In genomic region chr10:46019541-46020343, GRCh38 we compare ENCODE assay signal across 1 cellular context.
A peak's percentile ranks its signal among the peaks of the same experiment; 100 is the strongest.
TF ChIP-seq lines count a peak whose summit lies in the region.

No MANE protein-coding gene starts in this region.

TF ChIP-seq in HepG2, 621 proteins besides CTCF, POLR2A, EP300 and RAD21 (continues in another document):
- TF ChIP-seq ZNF350 (CRISPR knock-in tag; IDR thresholded peaks at IDR 0.05; ENCODE audit: borderline replicate concordance, low read depth) (0 out of 2 replicates have a peak, but pooled peaks have one; percentile 9), AGO2 (optimal IDR thresholded peaks at IDR 0.05; ENCODE audit: low read depth, low read length) (no peak), MLLT10 (CRISPR knock-in tag; IDR thresholded peaks at IDR 0.05) (peak; percentile 88), ZNF839 (CRISPR knock-in tag; IDR thresholded peaks at IDR 0.05; ENCODE audit: borderline replicate concordance) (no peak), SRSF4 (IDR thresholded peaks at IDR 0.05; ENCODE audit: low read depth, low read length, poor library complexity, severe bottlenecking) (no peak), BCL6 (CRISPR knock-in tag; IDR thresholded peaks at IDR 0.05) (peak; percentile 35; the same call in 1 of the 2 replicates), NFIC (IDR thresholded peaks at IDR 0.05; ENCODE audit: low read length) (0 out of 2 replicates have a peak, but pooled peaks have one; percentile 51), RARA (CRISPR knock-in tag; IDR thresholded peaks at IDR 0.05) (0 out of 2 replicates have a peak, but pooled peaks have one; percentile 19), ZZZ3 (CRISPR knock-in tag; IDR thresholded peaks at IDR 0.05; ENCODE audit: borderline replicate concordance) (no peak), ZBTB20 (CRISPR knock-in tag; IDR thresholded peaks at IDR 0.05; ENCODE audit: borderline replicate concordance, low read depth) (peak; percentile 12; the same call in 1 of the 2 replicates), THAP11 (CRISPR knock-in tag; IDR thresholded peaks at IDR 0.05) (no peak), SOX6 (IDR thresholded peaks at IDR 0.05) (no peak), SOX6 (CRISPR knock-in tag; IDR thresholded peaks at IDR 0.05) (0 out of 2 replicates have a peak, but pooled peaks have one; percentile 11), ZNF670 (CRISPR knock-in tag; IDR thresholded peaks at IDR 0.05; ENCODE audit: borderline replicate concordance) (no peak), CEBPG (CRISPR knock-in tag; IDR thresholded peaks at IDR 0.05) (peak; percentile 61; the same call in 1 of the 2 replicates), MBD4 (IDR thresholded peaks at IDR 0.05; ENCODE audit: borderline replicate concordance, low read length) (peak; percentile 19; the same call in 1 of the 2 replicates), RXRB (CRISPR knock-in tag; IDR thresholded peaks at IDR 0.05; ENCODE audit: borderline replicate concordance) (peak; percentile 7; the same call in 1 of the 2 replicates), ZNF720 (CRISPR knock-in tag; IDR thresholded peaks at IDR 0.05) (no peak), SOX5 (CRISPR knock-in tag; IDR thresholded peaks at IDR 0.05; ENCODE audit: borderline replicate concordance) (peak; percentile 3; the same call in 1 of the 2 replicates), NFKBIZ (CRISPR knock-in tag; IDR thresholded peaks at IDR 0.05) (no peak), ZNF775 (CRISPR knock-in tag; IDR thresholded peaks at IDR 0.05; ENCODE audit: borderline replicate concordance) (no peak), SIN3A (IDR thresholded peaks at IDR 0.05; ENCODE audit: borderline replicate concordance, low read depth, low read length) (peak; percentile 49; the same call in 1 of the 2 replicates), POLR2AphosphoS5 (IDR thresholded peaks at IDR 0.05; ENCODE audit: low read depth, low read length) (peak; percentile 47), HNF4A (CRISPR knock-in tag; IDR thresholded peaks at IDR 0.05) (peak; percentile 71), ZNF510 (CRISPR knock-in tag; IDR thresholded peaks at IDR 0.05; ENCODE audit: low read depth) (no peak), PCBP1 (IDR thresholded peaks at IDR 0.05; ENCODE audit: borderline replicate concordance, low read depth, low read length) (no peak), SAFB2 (CRISPR knock-in tag; IDR thresholded peaks at IDR 0.05; ENCODE audit: borderline replicate concordance, low read depth) (0 out of 2 replicates have a peak, but pooled peaks have one; percentile 59), LCORL (IDR thresholded peaks at IDR 0.05) (no peak), LCORL (CRISPR knock-in tag; IDR thresholded peaks at IDR 0.05) (peak; percentile 31; the same call in 1 of the 2 replicates), ZNF343 (CRISPR knock-in tag; IDR thresholded peaks at IDR 0.05) (peak; percentile 24; the same call in 1 of the 2 replicates), ARID3A (IDR thresholded peaks at IDR 0.05; ENCODE audit: low read depth, low read length) (peak; percentile 86), POLR2G (IDR thresholded peaks at IDR 0.05; ENCODE audit: low read depth, low read length) (peak; percentile 35; the same call in 1 of the 2 replicates), ZNF263 (CRISPR knock-in tag; IDR thresholded peaks at IDR 0.05) (0 out of 2 replicates have a peak, but pooled peaks have one; percentile 29), PAF1 (CRISPR knock-in tag; IDR thresholded peaks at IDR 0.05) (peak; percentile 65; the same call in 1 of the 2 replicates), CEBPB (IDR thresholded peaks at IDR 0.05; ENCODE audit: borderline replicate concordance, low read depth, low read length) (peak; percentile 91), NR2F6 (IDR thresholded peaks at IDR 0.05) (0 out of 2 replicates have a peak, but pooled peaks have one; percentile 8), NR2F6 (CRISPR knock-in tag; IDR thresholded peaks at IDR 0.05) (no peak), HNF4G (IDR thresholded peaks at IDR 0.05; ENCODE audit: borderline replicate concordance, low read depth, low read length) (peak; percentile 75), HNF4G (CRISPR knock-in tag; IDR thresholded peaks at IDR 0.05; ENCODE audit: borderline replicate concordance, low read depth) (no peak), ZNF615 (CRISPR knock-in tag; IDR thresholded peaks at IDR 0.05; ENCODE audit: borderline replicate concordance) (no peak), ZNF572 (CRISPR knock-in tag; IDR thresholded peaks at IDR 0.05) (no peak), KMT2B (CRISPR knock-in tag; IDR thresholded peaks at IDR 0.05) (no peak), NFRKB (IDR thresholded peaks at IDR 0.05) (no peak), HOXA3 (CRISPR knock-in tag; IDR thresholded peaks at IDR 0.05) (peak; percentile 8; the same call in 1 of the 2 replicates), GATAD2A (CRISPR knock-in tag; IDR thresholded peaks at IDR 0.05) (peak; percentile 64), TEAD3 (CRISPR knock-in tag; optimal IDR thresholded peaks at IDR 0.05; ENCODE audit: borderline replicate concordance) (peak; percentile 52), CREB1 (IDR thresholded peaks at IDR 0.05) (no peak), CREB1 (CRISPR knock-in tag; IDR thresholded peaks at IDR 0.05) (0 out of 2 replicates have a peak, but pooled peaks have one; percentile 33), NAIF1 (CRISPR knock-in tag; IDR thresholded peaks at IDR 0.05; ENCODE audit: borderline replicate concordance) (no peak), ATF6 (CRISPR knock-in tag; conservative IDR thresholded peaks at IDR 0.05) (no peak), SAP130 (CRISPR knock-in tag; IDR thresholded peaks at IDR 0.05; ENCODE audit: low read depth) (peak; percentile 35), ATF5 (CRISPR knock-in tag; IDR thresholded peaks at IDR 0.05; ENCODE audit: low read depth) (no peak), POGK (CRISPR knock-in tag; conservative IDR thresholded peaks at IDR 0.05) (0 out of 2 replicates have a peak, but pooled peaks have one; percentile 37), NCOR1 (IDR thresholded peaks at IDR 0.05; ENCODE audit: borderline replicate concordance, low read length) (peak; percentile 80), SALL1 (CRISPR knock-in tag; IDR thresholded peaks at IDR 0.05) (peak; percentile 39), CHD4 (IDR thresholded peaks at IDR 0.05; ENCODE audit: borderline replicate concordance, low read length) (peak; percentile 27; the same call in 1 of the 2 replicates), RBM22 (optimal IDR thresholded peaks at IDR 0.05; ENCODE audit: low read length) (peak; percentile 77)
- TF ChIP-seq, protein P1, sequence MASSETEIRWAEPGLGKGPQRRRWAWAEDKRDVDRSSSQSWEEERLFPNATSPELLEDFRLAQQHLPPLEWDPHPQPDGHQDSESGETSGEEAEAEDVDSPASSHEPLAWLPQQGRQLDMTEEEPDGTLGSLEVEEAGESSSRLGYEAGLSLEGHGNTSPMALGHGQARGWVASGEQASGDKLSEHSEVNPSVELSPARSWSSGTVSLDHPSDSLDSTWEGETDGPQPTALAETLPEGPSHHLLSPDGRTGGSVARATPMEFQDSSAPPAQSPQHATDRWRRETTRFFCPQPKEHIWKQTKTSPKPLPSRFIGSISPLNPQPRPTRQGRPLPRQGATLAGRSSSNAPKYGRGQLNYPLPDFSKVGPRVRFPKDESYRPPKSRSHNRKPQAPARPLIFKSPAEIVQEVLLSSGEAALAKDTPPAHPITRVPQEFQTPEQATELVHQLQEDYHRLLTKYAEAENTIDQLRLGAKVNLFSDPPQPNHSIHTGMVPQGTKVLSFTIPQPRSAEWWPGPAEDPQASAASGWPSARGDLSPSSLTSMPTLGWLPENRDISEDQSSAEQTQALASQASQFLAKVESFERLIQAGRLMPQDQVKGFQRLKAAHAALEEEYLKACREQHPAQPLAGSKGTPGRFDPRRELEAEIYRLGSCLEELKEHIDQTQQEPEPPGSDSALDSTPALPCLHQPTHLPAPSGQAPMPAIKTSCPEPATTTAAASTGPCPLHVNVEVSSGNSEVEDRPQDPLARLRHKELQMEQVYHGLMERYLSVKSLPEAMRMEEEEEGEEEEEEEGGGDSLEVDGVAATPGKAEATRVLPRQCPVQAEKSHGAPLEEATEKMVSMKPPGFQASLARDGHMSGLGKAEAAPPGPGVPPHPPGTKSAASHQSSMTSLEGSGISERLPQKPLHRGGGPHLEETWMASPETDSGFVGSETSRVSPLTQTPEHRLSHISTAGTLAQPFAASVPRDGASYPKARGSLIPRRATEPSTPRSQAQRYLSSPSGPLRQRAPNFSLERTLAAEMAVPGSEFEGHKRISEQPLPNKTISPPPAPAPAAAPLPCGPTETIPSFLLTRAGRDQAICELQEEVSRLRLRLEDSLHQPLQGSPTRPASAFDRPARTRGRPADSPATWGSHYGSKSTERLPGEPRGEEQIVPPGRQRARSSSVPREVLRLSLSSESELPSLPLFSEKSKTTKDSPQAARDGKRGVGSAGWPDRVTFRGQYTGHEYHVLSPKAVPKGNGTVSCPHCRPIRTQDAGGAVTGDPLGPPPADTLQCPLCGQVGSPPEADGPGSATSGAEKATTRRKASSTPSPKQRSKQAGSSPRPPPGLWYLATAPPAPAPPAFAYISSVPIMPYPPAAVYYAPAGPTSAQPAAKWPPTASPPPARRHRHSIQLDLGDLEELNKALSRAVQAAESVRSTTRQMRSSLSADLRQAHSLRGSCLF (CRISPR knock-in tag; IDR thresholded peaks at IDR 0.05; ENCODE audit: borderline replicate concordance), result no peak
- TF ChIP-seq, protein P2, sequence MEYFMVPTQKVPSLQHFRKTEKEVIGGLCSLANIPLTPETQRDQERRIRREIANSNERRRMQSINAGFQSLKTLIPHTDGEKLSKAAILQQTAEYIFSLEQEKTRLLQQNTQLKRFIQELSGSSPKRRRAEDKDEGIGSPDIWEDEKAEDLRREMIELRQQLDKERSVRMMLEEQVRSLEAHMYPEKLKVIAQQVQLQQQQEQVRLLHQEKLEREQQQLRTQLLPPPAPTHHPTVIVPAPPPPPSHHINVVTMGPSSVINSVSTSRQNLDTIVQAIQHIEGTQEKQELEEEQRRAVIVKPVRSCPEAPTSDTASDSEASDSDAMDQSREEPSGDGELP (IDR thresholded peaks at IDR 0.05; ENCODE audit: borderline replicate concordance, low read depth), result peak; percentile 21; the same call in 1 of the 2 replicates
- TF ChIP-seq, protein P3, sequence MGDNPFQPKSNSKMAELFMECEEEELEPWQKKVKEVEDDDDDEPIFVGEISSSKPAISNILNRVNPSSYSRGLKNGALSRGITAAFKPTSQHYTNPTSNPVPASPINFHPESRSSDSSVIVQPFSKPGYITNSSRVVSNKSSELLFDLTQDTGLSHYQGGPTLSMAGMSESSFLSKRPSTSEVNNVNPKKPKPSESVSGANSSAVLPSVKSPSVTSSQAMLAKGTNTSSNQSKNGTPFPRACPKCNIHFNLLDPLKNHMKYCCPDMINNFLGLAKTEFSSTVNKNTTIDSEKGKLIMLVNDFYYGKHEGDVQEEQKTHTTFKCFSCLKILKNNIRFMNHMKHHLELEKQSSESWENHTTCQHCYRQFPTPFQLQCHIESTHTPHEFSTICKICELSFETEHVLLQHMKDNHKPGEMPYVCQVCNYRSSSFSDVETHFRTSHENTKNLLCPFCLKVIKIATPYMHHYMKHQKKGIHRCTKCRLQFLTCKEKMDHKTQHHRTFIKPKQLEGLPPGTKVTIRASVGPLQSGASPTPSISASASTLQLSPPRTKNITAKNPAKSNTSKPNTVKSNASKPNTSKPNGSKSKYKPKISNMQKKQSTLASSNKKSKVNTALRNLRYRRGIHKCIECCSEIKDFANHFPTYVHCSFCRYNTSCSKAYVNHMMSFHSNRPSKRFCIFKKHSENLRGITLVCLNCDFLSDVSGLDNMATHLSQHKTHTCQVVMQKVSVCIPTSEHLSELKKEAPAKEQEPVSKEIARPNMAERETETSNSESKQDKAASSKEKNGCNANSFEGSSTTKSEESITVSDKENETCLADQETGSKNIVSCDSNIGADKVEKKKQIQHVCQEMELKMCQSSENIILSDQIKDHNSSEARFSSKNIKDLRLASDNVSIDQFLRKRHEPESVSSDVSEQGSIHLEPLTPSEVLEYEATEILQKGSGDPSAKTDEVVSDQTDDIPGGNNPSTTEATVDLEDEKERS (CRISPR knock-in tag; IDR thresholded peaks at IDR 0.05), result no peak
